ENCODE assay signal across 1 cellular context in the genomic region with DNA sequence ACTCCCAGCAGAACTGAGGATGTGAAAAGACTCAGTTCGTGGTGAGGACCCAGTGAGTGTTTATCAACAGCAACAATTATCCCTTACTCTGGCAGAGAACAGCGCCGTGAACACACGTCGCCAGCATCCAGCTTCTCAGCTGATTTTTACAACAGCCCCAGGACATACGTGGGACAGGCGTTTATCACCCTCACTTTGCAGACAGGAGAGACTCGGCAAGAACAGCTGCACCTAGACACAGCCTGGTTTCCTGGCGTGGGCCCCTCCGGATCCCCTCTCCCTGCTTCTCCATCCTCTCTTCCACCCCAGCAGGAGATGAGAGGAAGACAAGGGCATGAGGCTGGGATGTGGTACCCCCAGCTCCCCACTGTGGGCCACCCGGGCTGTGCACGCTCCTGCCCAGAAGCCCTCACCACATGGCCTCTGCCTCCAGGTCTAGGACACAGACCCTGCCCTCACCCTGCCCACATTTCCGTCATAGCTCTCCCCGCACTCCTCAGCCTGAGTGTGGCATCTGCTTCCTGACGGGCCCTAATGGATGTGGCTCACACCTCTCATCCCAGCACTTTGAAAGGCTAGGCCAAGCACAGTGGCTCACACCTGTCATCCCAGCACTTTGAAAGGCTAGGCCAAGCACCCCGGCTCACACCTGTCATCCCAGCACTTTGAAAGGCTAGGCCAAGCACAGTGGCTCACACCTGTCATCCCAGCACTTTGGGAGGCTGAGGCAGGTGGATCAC.
TF ChIP-seq lines count a peak whose summit lies in the region.

No MANE protein-coding gene starts in this region.

TF ChIP-seq in SK-N-SH, 30 proteins besides CTCF, POLR2A, EP300 and RAD21 (continued from another document):
- TF ChIP-seq, protein P1, sequence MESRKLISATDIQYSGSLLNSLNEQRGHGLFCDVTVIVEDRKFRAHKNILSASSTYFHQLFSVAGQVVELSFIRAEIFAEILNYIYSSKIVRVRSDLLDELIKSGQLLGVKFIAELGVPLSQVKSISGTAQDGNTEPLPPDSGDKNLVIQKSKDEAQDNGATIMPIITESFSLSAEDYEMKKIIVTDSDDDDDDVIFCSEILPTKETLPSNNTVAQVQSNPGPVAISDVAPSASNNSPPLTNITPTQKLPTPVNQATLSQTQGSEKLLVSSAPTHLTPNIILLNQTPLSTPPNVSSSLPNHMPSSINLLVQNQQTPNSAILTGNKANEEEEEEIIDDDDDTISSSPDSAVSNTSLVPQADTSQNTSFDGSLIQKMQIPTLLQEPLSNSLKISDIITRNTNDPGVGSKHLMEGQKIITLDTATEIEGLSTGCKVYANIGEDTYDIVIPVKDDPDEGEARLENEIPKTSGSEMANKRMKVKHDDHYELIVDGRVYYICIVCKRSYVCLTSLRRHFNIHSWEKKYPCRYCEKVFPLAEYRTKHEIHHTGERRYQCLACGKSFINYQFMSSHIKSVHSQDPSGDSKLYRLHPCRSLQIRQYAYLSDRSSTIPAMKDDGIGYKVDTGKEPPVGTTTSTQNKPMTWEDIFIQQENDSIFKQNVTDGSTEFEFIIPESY (IDR thresholded peaks at IDR 0.05; ENCODE audit: borderline replicate concordance, low read depth) = no peak
- TF ChIP-seq, protein P2, sequence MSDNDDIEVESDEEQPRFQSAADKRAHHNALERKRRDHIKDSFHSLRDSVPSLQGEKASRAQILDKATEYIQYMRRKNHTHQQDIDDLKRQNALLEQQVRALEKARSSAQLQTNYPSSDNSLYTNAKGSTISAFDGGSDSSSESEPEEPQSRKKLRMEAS (IDR thresholded peaks at IDR 0.05; ENCODE audit: low read depth) = no peak
- no peak for TF ChIP-seq ELF1 (IDR thresholded peaks at IDR 0.05)
- TF ChIP-seq RXRA (IDR thresholded peaks at IDR 0.05; ENCODE audit: borderline replicate concordance, low read depth) = no peak
- TF ChIP-seq POLR2AphosphoS5 (IDR thresholded peaks at IDR 0.05; ENCODE audit: low read depth, low read length) = no peak
- no peak for TF ChIP-seq MEF2A (IDR thresholded peaks at IDR 0.05; ENCODE audit: borderline replicate concordance, low read depth)
- TF ChIP-seq MXI1 (IDR thresholded peaks at IDR 0.05; ENCODE audit: low read depth, low read length) = no peak
- no peak for TF ChIP-seq JUND (IDR thresholded peaks at IDR 0.05)
- TF ChIP-seq NFIC (IDR thresholded peaks at IDR 0.05; ENCODE audit: borderline replicate concordance) = no peak
- no peak for TF ChIP-seq RFX5 (IDR thresholded peaks at IDR 0.05; ENCODE audit: low read length)
- TF ChIP-seq, protein P3, sequence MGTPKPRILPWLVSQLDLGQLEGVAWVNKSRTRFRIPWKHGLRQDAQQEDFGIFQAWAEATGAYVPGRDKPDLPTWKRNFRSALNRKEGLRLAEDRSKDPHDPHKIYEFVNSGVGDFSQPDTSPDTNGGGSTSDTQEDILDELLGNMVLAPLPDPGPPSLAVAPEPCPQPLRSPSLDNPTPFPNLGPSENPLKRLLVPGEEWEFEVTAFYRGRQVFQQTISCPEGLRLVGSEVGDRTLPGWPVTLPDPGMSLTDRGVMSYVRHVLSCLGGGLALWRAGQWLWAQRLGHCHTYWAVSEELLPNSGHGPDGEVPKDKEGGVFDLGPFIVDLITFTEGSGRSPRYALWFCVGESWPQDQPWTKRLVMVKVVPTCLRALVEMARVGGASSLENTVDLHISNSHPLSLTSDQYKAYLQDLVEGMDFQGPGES (IDR thresholded peaks at IDR 0.05; ENCODE audit: low read depth, low read length) = no peak
- no peak for TF ChIP-seq FOSL2 (IDR thresholded peaks at IDR 0.05; ENCODE audit: borderline replicate concordance, low read depth)
- TF ChIP-seq TCF12 (IDR thresholded peaks at IDR 0.05) = no peak
- no peak for TF ChIP-seq RCOR1 (IDR thresholded peaks at IDR 0.05; ENCODE audit: low read length)
- no peak for TF ChIP-seq EZH2phosphoT487 (IDR thresholded peaks at IDR 0.05; ENCODE audit: borderline replicate concordance, low read depth)
- TF ChIP-seq YY1 (IDR thresholded peaks at IDR 0.05; ENCODE audit: low read depth) = no peak
